In the genomic region with DNA sequence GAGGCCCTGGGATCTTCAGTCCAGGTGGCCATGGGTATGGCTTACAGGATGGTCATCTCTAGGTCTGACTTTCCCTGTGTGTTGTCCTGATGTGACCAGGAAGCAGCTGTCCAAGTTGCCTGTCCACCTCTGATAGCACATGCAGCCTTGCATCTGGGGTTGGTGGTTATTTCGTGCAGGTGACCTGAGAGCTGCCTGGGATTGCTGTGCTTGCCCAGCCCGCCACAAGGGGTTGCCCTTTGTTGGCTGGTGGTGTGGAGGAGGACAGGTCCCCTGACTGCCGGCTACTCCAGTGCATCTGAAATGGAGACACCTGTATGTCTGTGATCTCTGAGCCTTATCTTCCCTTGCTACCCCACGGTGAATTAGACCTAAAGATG, we compare ENCODE assay signal across 11 cellular contexts.
DNase-seq lines count a peak whose midpoint lies in the region; ATAC-seq and TF ChIP-seq lines count a peak whose summit lies in the region.
"Had no signal": no experiment of that assay in that cellular context is flagged by ENCODE, and none has a peak within 500 bp of the region (broad histone marks: within the 10 kb centered on the region; RNA-seq: fewer than 3 reads in every experiment).

No MANE protein-coding gene starts in this region.

- H3K27me3 ChIP-seq in upper lobe of right lung: no peaks in the 10 kb centered on the region
- H3K27me3 ChIP-seq: gastrocnemius medialis had no signal

- ATAC-seq in Right ventricle myocardium superior (ENCODE audit: poor library complexity) (peak; percentile 47), Right ventricle myocardium inferior (no peak), left colon (peak; percentile 14), upper lobe of right lung (peak; percentile 10), GM18909 (IDR thresholded peaks at IDR 0.05; ENCODE audit: poor library complexity, unreplicated experiment) (no peak)

- DNase-seq in Right ventricle myocardium superior (peak; percentile 38), Right ventricle myocardium inferior (ENCODE audit: missing footprints) (no peak), astrocyte of the spinal cord (ENCODE audit: low read depth, low spot score) (no peak), left colon (no peak), upper lobe of right lung (no peak), NCI-H2227 treated with DMSO at 0.1 percent for 48 hours (lab: John Stamatoyannopoulos, UW) (no peak)
- DNase-seq in stimulated activated CD4-positive, alpha-beta T cell treated with anti-CD3 and anti-CD28 coated beads, Interleukin-2, amount 100 ng/mL, for 24 hours: no peak
- DNase-seq: activated effector memory CD4-positive, alpha-beta T cell treated with anti-CD3 and anti-CD28 coated beads, Interleukin-2, amount 50 U/mL, for 16 hours; SIG-M5 had no signal

- peak overlapping the region; percentile 60 for H3K27ac ChIP-seq in upper lobe of right lung

- no peaks in the 10 kb centered on the region for H3K36me3 ChIP-seq in upper lobe of right lung
- H3K36me3 ChIP-seq: gastrocnemius medialis had no signal

- intact Hi-C loops in Right ventricle myocardium superior (cut with DNase I): no loop called here
- intact Hi-C loops in Right ventricle myocardium inferior (cut with DNase I): no loop called here
- intact Hi-C loops in left colon (cut with DNase I, micrococcal nuclease): no loop called here
- intact Hi-C loops in upper lobe of right lung (cut with DNase I): no loop called here

- in situ Hi-C loops in astrocyte of the spinal cord (cut with HindIII; ENCODE audit: low sequenced_read_pairs): no loop called here

- H3K9me3 ChIP-seq in upper lobe of right lung: no peaks in the 10 kb centered on the region
- H3K9me3 ChIP-seq: gastrocnemius medialis had no signal

- peaks cover 56% of the 10 kb centered on the region for H3K4me1 ChIP-seq in upper lobe of right lung

- TF ChIP-seq CTCF in astrocyte of the spinal cord (IDR thresholded peaks at IDR 0.05; ENCODE audit: low read depth, low read length): peak; percentile 4
- peak; percentile 10 for TF ChIP-seq CTCF in upper lobe of right lung (IDR thresholded peaks at IDR 0.05)

- H3K4me3 ChIP-seq in astrocyte of the spinal cord (ENCODE audit: low read depth, low read length) (no peak overlapping the region), upper lobe of right lung (no peak overlapping the region)
- H3K4me3 ChIP-seq: gastrocnemius medialis had no signal

Comparison
In these comparisons a context has a peak if more than half of its experiments do, and no peak if none do; other contexts are left out.
1. ATAC-seq: peak in Right ventricle myocardium superior (single experiment), left colon (single experiment) and upper lobe of right lung (single experiment); none in Right ventricle myocardium inferior (single experiment) and GM18909 (single experiment).